Comparison of ENCODE assay signal across 8 cellular contexts in genomic region chr9:126722922-126723806, GRCh38.
DNase-seq lines count a peak whose midpoint lies in the region; ATAC-seq, FAIRE-seq and TF ChIP-seq lines count a peak whose summit lies in the region.

No MANE protein-coding gene starts in this region.

- FAIRE-seq in D721Med (lab: Jason Lieb, UNC) (no peak), pancreas (lab: Jason Lieb, UNC) (no peak)

- intact Hi-C loops in pancreas (cut with DNase I) = no loop called here

- H3K4me3 ChIP-seq in fibroblast of pulmonary artery (replicated peaks; ENCODE audit: low read depth, low read length) (peak overlapping the region; percentile 43), pancreas (peak overlapping the region; percentile 72 to 79 (median 78))

- H3K9me3 ChIP-seq in pancreas = no peaks in the 10 kb centered on the region

- H3K36me3 ChIP-seq in pancreas = no peaks in the 10 kb centered on the region

- DNase-seq in D721Med (ENCODE audit: insufficient read length, low spot score) (peak; percentile 20), NCI-H460 (ENCODE audit: extremely low read depth, low read depth) (peak; percentile 20), fibroblast of pulmonary artery (ENCODE audit: low read depth) (no peak), pancreas (peak in 5 of 6 donors; percentile 13 to 71 (median 49)), ureter (ENCODE audit: low spot score) (peak; percentile 61), amniotic stem cell (lab: John Stamatoyannopoulos, UW) (no peak)
- peak; percentile 74 for DNase-seq in activated T-cell treated with anti-CD3 and anti-CD28 coated beads, Interleukin-2, amount 50 U/mL, for 1 hour

- TF ChIP-seq CTCF in D721Med (IDR thresholded peaks at IDR 0.05; ENCODE audit: insufficient read depth, missing control alignments) (no peak), fibroblast of pulmonary artery (IDR thresholded peaks at IDR 0.05; ENCODE audit: low read length, missing control alignments) (no peak), pancreas (IDR thresholded peaks at IDR 0.05) (no peak)

- ATAC-seq in GM21529 (IDR thresholded peaks at IDR 0.05; ENCODE audit: unreplicated experiment) (peak; percentile 44), pancreas (peak; percentile 43 to 57 (median 46))

- no peaks in the 10 kb centered on the region for H3K4me1 ChIP-seq in pancreas

- H3K27ac ChIP-seq in pancreas = peak overlapping the region; percentile 3 to 80 (median 53)

- 5% methylated on average over 45 to 68 of the region's 68 CpGs for WGBS in pancreas, 2 donors

- no peaks in the 10 kb centered on the region for H3K27me3 ChIP-seq in pancreas

Comparison
In these comparisons a context has a peak if more than half of its experiments do, and no peak if none do; other contexts are left out.
1. DNase-seq: peak in D721Med (single experiment), NCI-H460 (single experiment), activated T-cell treated with anti-CD3 and anti-CD28 coated beads, Interleukin-2, amount 50 U/mL, for 1 hour (single experiment), pancreas (5 of 6) and ureter (single experiment); none in fibroblast of pulmonary artery (single experiment) and amniotic stem cell (single experiment).